8 cellular contexts compared by ENCODE assay signal in genomic region chr2:176268976-176269318, GRCh38. TPM values are rescaled to one million over a fixed set of nuclear protein-coding genes. Genes with fewer than 3 reads are reported as not detected.
DNase-seq lines count a peak whose midpoint lies in the region; ATAC-seq and TF ChIP-seq lines count a peak whose summit lies in the region.

No MANE protein-coding gene starts in this region.

- intact Hi-C loops in left ventricle myocardium inferior (cut with micrococcal nuclease) = no loop called here
- intact Hi-C loops in cardiac septum (cut with DNase I) = no loop called here

- no peaks in the 10 kb centered on the region for H3K27me3 Mint-ChIP-seq in stimulated activated naive CD8-positive, alpha-beta T cell treated with anti-CD3 and anti-CD28 coated beads, Interleukin-15, Interleukin-2, amounts not matched to agents 100 ng/mL and 50 ng/mL, for 24 hours

- H3K36me3 Mint-ChIP-seq in stimulated activated naive CD8-positive, alpha-beta T cell treated with anti-CD3 and anti-CD28 coated beads, Interleukin-15, Interleukin-2, amounts not matched to agents 100 ng/mL and 50 ng/mL, for 24 hours (ENCODE audit: low read depth) = peaks cover 5% of the 10 kb centered on the region

- H3K4me3 ChIP-seq in left ventricle myocardium inferior (peak overlapping the region; percentile 88), hepatocyte (peak overlapping the region; percentile 90)

- DNase-seq in left ventricle myocardium inferior (no peak), cardiac septum (ENCODE audit: low spot score) (no peak), hepatocyte (ENCODE audit: low spot score) (no peak)
- DNase-seq in activated CD8-positive, alpha-beta memory T cell treated with anti-CD3 and anti-CD28 coated beads, Interleukin-2, amount 50 U/mL, for 48 hours = no peak
- no peak for DNase-seq in stimulated activated CD4-positive, alpha-beta T cell treated with anti-CD3 and anti-CD28 coated beads, Interleukin-4, amount 100 ng/mL, for 1 hour

- H3K36me3 ChIP-seq in left ventricle myocardium inferior (no peaks in the 10 kb centered on the region), hepatocyte (replicated peaks; ENCODE audit: insufficient read depth, low read depth) (no peaks in the 10 kb centered on the region)

- H3K4me1 Mint-ChIP-seq in stimulated activated naive CD8-positive, alpha-beta T cell treated with anti-CD3 and anti-CD28 coated beads, Interleukin-15, Interleukin-2, amounts not matched to agents 100 ng/mL and 50 ng/mL, for 24 hours (ENCODE audit: low read depth) = peaks cover 25% of the 10 kb centered on the region

- peak overlapping the region; percentile 94 for H3K27ac Mint-ChIP-seq in stimulated activated naive CD8-positive, alpha-beta T cell treated with anti-CD3 and anti-CD28 coated beads, Interleukin-15, Interleukin-2, amounts not matched to agents 100 ng/mL and 50 ng/mL, for 24 hours

- ATAC-seq in SK-N-SH treated with all-trans-retinoic acid at 6 μM for 48 hours (peak; percentile 59), GM18858 (IDR thresholded peaks at IDR 0.05; ENCODE audit: unreplicated experiment) (no peak)

- WGBS in hepatocyte (ENCODE audit: low lambda C conversion rate, missing lambda C conversion rate) = 24% methylated on average over 10 of the region's 10 CpGs

- H3K9me3 ChIP-seq in left ventricle myocardium inferior (replicated peaks) (no peaks in the 10 kb centered on the region), hepatocyte (ENCODE audit: low read depth) (no peaks in the 10 kb centered on the region)

- peaks cover 12% of the 10 kb centered on the region for H4K20me1 ChIP-seq in hepatocyte (ENCODE audit: insufficient read depth, poor library complexity, severe bottlenecking)

- H3K4me1 ChIP-seq in left ventricle myocardium inferior (peaks cover 37% of the 10 kb centered on the region), hepatocyte (ENCODE audit: insufficient read depth) (peaks cover 8% of the 10 kb centered on the region)

- H3K27ac ChIP-seq in left ventricle myocardium inferior (replicated peaks) = peak overlapping the region; percentile 93
- peak overlapping the region; percentile 96 for H3K27ac ChIP-seq in hepatocyte

- no peaks in the 10 kb centered on the region for H3K9me3 Mint-ChIP-seq in stimulated activated naive CD8-positive, alpha-beta T cell treated with anti-CD3 and anti-CD28 coated beads, Interleukin-15, Interleukin-2, amounts not matched to agents 100 ng/mL and 50 ng/mL, for 24 hours

- H3K4me3 Mint-ChIP-seq in stimulated activated naive CD8-positive, alpha-beta T cell treated with anti-CD3 and anti-CD28 coated beads, Interleukin-15, Interleukin-2, amounts not matched to agents 100 ng/mL and 50 ng/mL, for 24 hours = peak overlapping the region; percentile 97

- H3K27me3 ChIP-seq in left ventricle myocardium inferior (ENCODE audit: low read depth) = no peaks in the 10 kb centered on the region
- H3K27me3 ChIP-seq in hepatocyte = no peaks in the 10 kb centered on the region

- H3K9me2 ChIP-seq in hepatocyte (replicated peaks; ENCODE audit: insufficient read depth) = no peaks in the 10 kb centered on the region

- H2AFZ ChIP-seq in hepatocyte = peak overlapping the region; percentile 73

- peaks cover 42% of the 10 kb centered on the region for H3K79me2 ChIP-seq in hepatocyte

- H3K4me2 ChIP-seq in hepatocyte = peak overlapping the region; percentile 83

- no peak for TF ChIP-seq CTCF in left ventricle myocardium inferior (IDR thresholded peaks at IDR 0.05; ENCODE audit: borderline replicate concordance)
- TF ChIP-seq CTCF in hepatocyte (IDR thresholded peaks at IDR 0.05; ENCODE audit: poor library complexity) = no peak

TF ChIP-seq in SK-N-SH treated with all-trans-retinoic acid at 6 μM for 48 hours, 23 proteins besides CTCF, POLR2A, EP300 and RAD21:
- TF ChIP-seq PPARA (CRISPR knock-in tag; IDR thresholded peaks at IDR 0.05; ENCODE audit: borderline replicate concordance) (no peak), ZNF565 (CRISPR knock-in tag; conservative IDR thresholded peaks at IDR 0.05; ENCODE audit: low read depth) (no peak), ZFP30 (CRISPR knock-in tag; IDR thresholded peaks at IDR 0.05) (no peak), ESRRG (CRISPR knock-in tag; IDR thresholded peaks at IDR 0.05) (no peak), ARNTL (CRISPR knock-in tag; IDR thresholded peaks at IDR 0.05; ENCODE audit: borderline replicate concordance, low read depth) (no peak)

RNA-seq across cellular contexts. Expression of gene MTX2, which starts 0.3 kb away (rescaled TPM):
- total RNA-seq in left ventricle myocardium inferior (52.0 TPM), cardiac septum (44.1 TPM), hepatocyte (38.6 and 42.5 TPM in 2 replicates)
- polyA plus RNA-seq in hepatocyte = 54.8 and 61.5 TPM in 2 replicates
